ENCODE assay signal across 33 cellular contexts in genomic region chr2:219016721-219017120, GRCh38. TPM values are rescaled to one million over a fixed set of nuclear protein-coding genes. Genes with fewer than 3 reads are reported as not detected.
"Had no signal": no experiment of that assay in that cellular context is flagged by ENCODE, and none has a peak within 500 bp of the region (broad histone marks: within the 10 kb centered on the region; RNA-seq: fewer than 3 reads in every experiment).

No MANE protein-coding gene starts in this region.

- H3K27me3 Mint-ChIP-seq: activated CD4-positive, alpha-beta T cell treated with anti-CD3 and anti-CD28 coated beads, Interleukin-2, amount 10 ng/mL, durations not matched to agents 24 days and 14 days had no signal

- H3K36me3 ChIP-seq: ascending aorta, Peyer's patch, SJCRH30, WERI-Rb-1 had no signal

- H3K9me3 ChIP-seq: ascending aorta, Peyer's patch, SJCRH30 had no signal

- H3K27ac Mint-ChIP-seq: activated CD4-positive, alpha-beta T cell treated with anti-CD3 and anti-CD28 coated beads, Interleukin-2, amount 10 ng/mL, durations not matched to agents 24 days and 14 days; activated CD8-positive, alpha-beta T cell treated with anti-CD3 and anti-CD28 coated beads for 36 hours; activated naive CD4-positive, alpha-beta T cell treated with anti-CD3 and anti-CD28 coated beads, Interleukin-2, amount 50 U/mL, for 24 hours; activated naive CD8-positive, alpha-beta T cell treated with anti-CD3 and anti-CD28 coated beads, Interleukin-2, amount 10 ng/mL, durations not matched to agents 7 days and 5 days; activated T-cell treated with anti-CD3 and anti-CD28 coated beads, Interleukin-2, amount 50 U/mL, for 72 hours; activated T-helper 2 cell treated with anti-CD3 and anti-CD28 coated beads, Interferon-gamma antibody, Interleukin-2, Interleukin-4, amounts not matched to agents 10 μg/mL and 5 μg/mL and 100 μg/mL, durations not matched to agents 14 hours and 24 hours and 36 hours had no signal

- H3K4me3 Mint-ChIP-seq: activated CD4-positive, alpha-beta T cell treated with anti-CD3 and anti-CD28 coated beads, Interleukin-2, amount 10 ng/mL, durations not matched to agents 24 days and 14 days; activated CD8-positive, alpha-beta T cell treated with anti-CD3 and anti-CD28 coated beads for 36 hours; activated naive CD4-positive, alpha-beta T cell treated with anti-CD3 and anti-CD28 coated beads, Interleukin-2, amount 50 U/mL, for 24 hours; activated naive CD8-positive, alpha-beta T cell treated with anti-CD3 and anti-CD28 coated beads, Interleukin-2, amount 10 ng/mL, durations not matched to agents 7 days and 5 days; activated T-cell treated with anti-CD3 and anti-CD28 coated beads, Interleukin-2, amount 50 U/mL, for 72 hours had no signal

- H3K4me3 ChIP-seq: Peyer's patch, SJCRH30, SK-N-MC had no signal

- H3K27me3 ChIP-seq: ascending aorta, Peyer's patch, SJCRH30 had no signal

- ATAC-seq: activated CD8-positive, alpha-beta T cell treated with anti-CD3 and anti-CD28 coated beads for 36 hours; activated T-cell treated with anti-CD3 and anti-CD28 coated beads, Interleukin-2, amount 50 U/mL, for 72 hours; PC-3 had no signal

- H3K4me1 Mint-ChIP-seq: activated CD4-positive, alpha-beta T cell treated with anti-CD3 and anti-CD28 coated beads, Interleukin-2, amount 10 ng/mL, durations not matched to agents 24 days and 14 days; activated naive CD4-positive, alpha-beta T cell treated with anti-CD3 and anti-CD28 coated beads, Interleukin-2, amount 50 U/mL, for 24 hours; activated naive CD8-positive, alpha-beta T cell treated with anti-CD3 and anti-CD28 coated beads, Interleukin-2, amount 10 ng/mL, durations not matched to agents 7 days and 5 days had no signal

- H3K9me3 Mint-ChIP-seq: activated CD4-positive, alpha-beta T cell treated with anti-CD3 and anti-CD28 coated beads, Interleukin-2, amount 10 ng/mL, durations not matched to agents 24 days and 14 days; activated CD8-positive, alpha-beta T cell treated with anti-CD3 and anti-CD28 coated beads for 36 hours; activated naive CD4-positive, alpha-beta T cell treated with anti-CD3 and anti-CD28 coated beads, Interleukin-2, amount 50 U/mL, for 24 hours; activated naive CD8-positive, alpha-beta T cell treated with anti-CD3 and anti-CD28 coated beads, Interleukin-2, amount 10 ng/mL, durations not matched to agents 7 days and 5 days; activated T-cell treated with anti-CD3 and anti-CD28 coated beads, Interleukin-2, amount 50 U/mL, for 72 hours; activated T-helper 2 cell treated with anti-CD3 and anti-CD28 coated beads, Interferon-gamma antibody, Interleukin-2, Interleukin-4, amounts not matched to agents 10 μg/mL and 5 μg/mL and 100 μg/mL, durations not matched to agents 14 hours and 24 hours and 36 hours had no signal

- H3K4me1 ChIP-seq: Peyer's patch, SJCRH30 had no signal

- DNase-seq: activated CD4-positive, alpha-beta T cell treated with anti-CD3 and anti-CD28 coated beads, Interleukin-2, amount 10 ng/mL, durations not matched to agents 24 days and 14 days; activated CD4-positive, alpha-beta T cell treated with anti-CD3 and anti-CD28 coated beads, Interleukin-2, amount 50 U/mL, for 4 hours; activated CD8-positive, alpha-beta T cell treated with anti-CD3 and anti-CD28 coated beads for 36 hours; activated gamma-delta T cell; activated naive CD4-positive, alpha-beta T cell treated with Interleukin-2 at 50 U/mL for 16 hours; activated naive CD8-positive, alpha-beta T cell treated with anti-CD3 and anti-CD28 coated beads, Interleukin-2, amount 10 ng/mL, durations not matched to agents 7 days and 5 days; activated T-cell treated with anti-CD3 and anti-CD28 coated beads, Interleukin-2, amount 50 U/mL, for 1 hour; activated T-cell treated with anti-CD3 and anti-CD28 coated beads, Interleukin-2, amount 50 U/mL, for 72 hours; NCI-H1105; NCI-H1417 treated with DMSO at 0.1 percent for 48 hours; NCI-H187 treated with DMSO at 0.1 percent for 48 hours; NCI-H2081; NCI-H345; NCI-H526; NCI-H748 treated with DMSO at 0.1 percent for 48 hours; NK-92 treated with Interleukin-12 subunit alpha and Interleukin-12 subunit beta, amount 100 ng/mL, for 24 hours; PC-3; RPMI8226; SHP77; SJCRH30; T1000; WERI-Rb-1 had no signal

- H3K36me3 Mint-ChIP-seq: activated naive CD4-positive, alpha-beta T cell treated with anti-CD3 and anti-CD28 coated beads, Interleukin-2, amount 50 U/mL, for 24 hours; activated naive CD8-positive, alpha-beta T cell treated with anti-CD3 and anti-CD28 coated beads, Interleukin-2, amount 10 ng/mL, durations not matched to agents 7 days and 5 days had no signal

RNA-seq across cellular contexts. Expression of gene CRYBA2, which starts 23.5 kb away (rescaled TPM):
- total RNA-seq: activated CD4-positive, alpha-beta T cell treated with anti-CD3 and anti-CD28 coated beads, Interleukin-2, amount 10 ng/mL, durations not matched to agents 24 days and 14 days; activated CD8-positive, alpha-beta memory T cell treated with anti-CD3 and anti-CD28 coated beads for 36 hours; activated CD8-positive, alpha-beta T cell treated with anti-CD3 and anti-CD28 coated beads for 36 hours; activated naive CD8-positive, alpha-beta T cell treated with anti-CD3 and anti-CD28 coated beads, Interleukin-2, amount 10 ng/mL, durations not matched to agents 7 days and 5 days; activated T-cell treated with anti-CD3 and anti-CD28 coated beads, Interleukin-2, amount 50 U/mL, for 72 hours; activated T-helper 2 cell treated with anti-CD3 and anti-CD28 coated beads, Interferon-gamma antibody, Interleukin-2, Interleukin-4, amounts not matched to agents 10 μg/mL and 5 μg/mL and 100 μg/mL, durations not matched to agents 14 hours and 24 hours and 36 hours; ascending aorta; cardiac septum; NCI-H460; SJCRH30; T-helper 1 cell treated with Interleukin-12 subunit alpha and Interleukin-12 subunit beta and Interleukin-4 antibody, amounts not matched to agents 30 ng/mL and 1 ng/mL, for 36 hours; T-helper 2 cell treated with Interferon-gamma antibody and Interleukin-4, amounts not matched to agents 100 ng/mL and 5 ng/mL, for 36 hours had no signal

RNA-seq across cellular contexts. Expression of gene CFAP65, which starts 24.6 kb away (rescaled TPM):
- total RNA-seq: activated CD4-positive, alpha-beta T cell treated with anti-CD3 and anti-CD28 coated beads, Interleukin-2, amount 10 ng/mL, durations not matched to agents 24 days and 14 days; activated CD8-positive, alpha-beta memory T cell treated with anti-CD3 and anti-CD28 coated beads for 36 hours; activated CD8-positive, alpha-beta T cell treated with anti-CD3 and anti-CD28 coated beads for 36 hours; activated naive CD8-positive, alpha-beta T cell treated with anti-CD3 and anti-CD28 coated beads, Interleukin-2, amount 10 ng/mL, durations not matched to agents 7 days and 5 days; activated T-cell treated with anti-CD3 and anti-CD28 coated beads, Interleukin-2, amount 50 U/mL, for 72 hours; activated T-helper 2 cell treated with anti-CD3 and anti-CD28 coated beads, Interferon-gamma antibody, Interleukin-2, Interleukin-4, amounts not matched to agents 10 μg/mL and 5 μg/mL and 100 μg/mL, durations not matched to agents 14 hours and 24 hours and 36 hours; ascending aorta; cardiac septum; M059J; NCI-H460; SJCRH30; T-helper 1 cell treated with Interleukin-12 subunit alpha and Interleukin-12 subunit beta and Interleukin-4 antibody, amounts not matched to agents 30 ng/mL and 1 ng/mL, for 36 hours; T-helper 2 cell treated with Interferon-gamma antibody and Interleukin-4, amounts not matched to agents 100 ng/mL and 5 ng/mL, for 36 hours had no signal

RNA-seq across cellular contexts. Expression of gene FEV, which starts 31.7 kb away (rescaled TPM):
- total RNA-seq: activated CD4-positive, alpha-beta T cell treated with anti-CD3 and anti-CD28 coated beads, Interleukin-2, amount 10 ng/mL, durations not matched to agents 24 days and 14 days; activated CD8-positive, alpha-beta memory T cell treated with anti-CD3 and anti-CD28 coated beads for 36 hours; activated CD8-positive, alpha-beta T cell treated with anti-CD3 and anti-CD28 coated beads for 36 hours; activated naive CD8-positive, alpha-beta T cell treated with anti-CD3 and anti-CD28 coated beads, Interleukin-2, amount 10 ng/mL, durations not matched to agents 7 days and 5 days; activated T-cell treated with anti-CD3 and anti-CD28 coated beads, Interleukin-2, amount 50 U/mL, for 72 hours; activated T-helper 2 cell treated with anti-CD3 and anti-CD28 coated beads, Interferon-gamma antibody, Interleukin-2, Interleukin-4, amounts not matched to agents 10 μg/mL and 5 μg/mL and 100 μg/mL, durations not matched to agents 14 hours and 24 hours and 36 hours; ascending aorta; cardiac septum; M059J; NCI-H460; SJCRH30; T-helper 1 cell treated with Interleukin-12 subunit alpha and Interleukin-12 subunit beta and Interleukin-4 antibody, amounts not matched to agents 30 ng/mL and 1 ng/mL, for 36 hours; T-helper 2 cell treated with Interferon-gamma antibody and Interleukin-4, amounts not matched to agents 100 ng/mL and 5 ng/mL, for 36 hours had no signal

RNA-seq across cellular contexts. Expression of gene IHH, which starts 44.0 kb away (rescaled TPM):
- total RNA-seq: activated CD4-positive, alpha-beta T cell treated with anti-CD3 and anti-CD28 coated beads, Interleukin-2, amount 10 ng/mL, durations not matched to agents 24 days and 14 days; activated CD8-positive, alpha-beta memory T cell treated with anti-CD3 and anti-CD28 coated beads for 36 hours; activated CD8-positive, alpha-beta T cell treated with anti-CD3 and anti-CD28 coated beads for 36 hours; activated naive CD8-positive, alpha-beta T cell treated with anti-CD3 and anti-CD28 coated beads, Interleukin-2, amount 10 ng/mL, durations not matched to agents 7 days and 5 days; activated T-helper 2 cell treated with anti-CD3 and anti-CD28 coated beads, Interferon-gamma antibody, Interleukin-2, Interleukin-4, amounts not matched to agents 10 μg/mL and 5 μg/mL and 100 μg/mL, durations not matched to agents 14 hours and 24 hours and 36 hours; ascending aorta; cardiac septum; M059J; NCI-H460; SJCRH30; T-helper 1 cell treated with Interleukin-12 subunit alpha and Interleukin-12 subunit beta and Interleukin-4 antibody, amounts not matched to agents 30 ng/mL and 1 ng/mL, for 36 hours had no signal

RNA-seq across cellular contexts. Expression of gene CDK5R2, which starts 57.3 kb away (rescaled TPM):
- total RNA-seq: activated CD4-positive, alpha-beta T cell treated with anti-CD3 and anti-CD28 coated beads, Interleukin-2, amount 10 ng/mL, durations not matched to agents 24 days and 14 days; activated CD8-positive, alpha-beta memory T cell treated with anti-CD3 and anti-CD28 coated beads for 36 hours; activated CD8-positive, alpha-beta T cell treated with anti-CD3 and anti-CD28 coated beads for 36 hours; activated naive CD8-positive, alpha-beta T cell treated with anti-CD3 and anti-CD28 coated beads, Interleukin-2, amount 10 ng/mL, durations not matched to agents 7 days and 5 days; activated T-cell treated with anti-CD3 and anti-CD28 coated beads, Interleukin-2, amount 50 U/mL, for 72 hours; activated T-helper 2 cell treated with anti-CD3 and anti-CD28 coated beads, Interferon-gamma antibody, Interleukin-2, Interleukin-4, amounts not matched to agents 10 μg/mL and 5 μg/mL and 100 μg/mL, durations not matched to agents 14 hours and 24 hours and 36 hours; ascending aorta; cardiac septum; T-helper 1 cell treated with Interleukin-12 subunit alpha and Interleukin-12 subunit beta and Interleukin-4 antibody, amounts not matched to agents 30 ng/mL and 1 ng/mL, for 36 hours; T-helper 2 cell treated with Interferon-gamma antibody and Interleukin-4, amounts not matched to agents 100 ng/mL and 5 ng/mL, for 36 hours had no signal
